ENCODE assay signal across 15 cellular contexts in the genomic region with DNA sequence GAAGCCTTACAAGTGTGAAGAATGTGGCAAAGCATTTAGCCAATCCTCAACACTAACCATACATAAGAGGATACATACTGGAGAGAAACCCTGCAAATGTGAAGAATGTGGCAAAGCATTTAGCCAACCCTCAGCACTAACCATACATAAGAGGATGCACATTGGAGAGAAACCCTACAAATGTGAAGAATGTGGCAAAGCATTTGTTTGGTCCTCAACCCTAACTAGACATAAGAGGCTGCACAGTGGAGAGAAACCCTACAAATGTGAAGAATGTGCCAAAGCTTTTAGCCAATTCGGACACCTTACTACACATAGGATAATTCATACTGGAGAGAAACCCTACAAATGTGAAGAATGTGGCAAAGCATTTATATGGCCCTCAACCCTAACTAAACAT. TPM values are rescaled to one million over a fixed set of nuclear protein-coding genes. Genes with fewer than 3 reads are reported as not detected.
DNase-seq lines count a peak whose midpoint lies in the region; ATAC-seq and TF ChIP-seq lines count a peak whose summit lies in the region.
"Had no signal": no experiment of that assay in that cellular context is flagged by ENCODE, and none has a peak within 500 bp of the region (broad histone marks: within the 10 kb centered on the region; RNA-seq: fewer than 3 reads in every experiment).

No MANE protein-coding gene starts in this region.

- no peaks in the 10 kb centered on the region for H4K20me1 ChIP-seq in BLaER1 treated with 17β-estradiol and CSF1 and Interleukin-3, amounts not matched to agents 10 nM and 100 nM

- H3K9ac ChIP-seq in BLaER1 treated with 17β-estradiol and CSF1 and Interleukin-3, amounts not matched to agents 10 nM and 100 nM, result no peak overlapping the region
- H3K9ac ChIP-seq in adipocyte (ENCODE audit: low read length) (no peak overlapping the region), endodermal cell (ENCODE audit: extremely low read depth, low read length, poor library complexity, severe bottlenecking) (no peak overlapping the region)

- H3K9me3 ChIP-seq in BLaER1 treated with 17β-estradiol and CSF1 and Interleukin-3, amounts not matched to agents 10 nM and 100 nM (replicated peaks in 1 of 11), result peaks cover 80 to 99% (median 89%) of the 10 kb centered on the region in 11 experiments
- H3K9me3 ChIP-seq in adipocyte (ENCODE audit: control insufficient read depth, low read length), result peaks cover 58% of the 10 kb centered on the region
- peaks cover 70% of the 10 kb centered on the region for H3K9me3 ChIP-seq in endodermal cell (ENCODE audit: control insufficient read depth, low read length)

- no peak overlapping the region for H3K27ac Mint-ChIP-seq in endodermal cell
- H3K27ac Mint-ChIP-seq: CD14-positive monocyte; CD4-positive, alpha-beta T cell; CD8-positive, alpha-beta memory T cell; GM23338 had no signal

- no peaks in the 10 kb centered on the region for H3K4me1 Mint-ChIP-seq in endodermal cell
- H3K4me1 Mint-ChIP-seq: CD14-positive monocyte; CD8-positive, alpha-beta memory T cell; GM23338 had no signal

- H3K36me3 Mint-ChIP-seq in endodermal cell (ENCODE audit: low read depth), result peaks cover 15% of the 10 kb centered on the region

- H3K27me3 Mint-ChIP-seq in endodermal cell (ENCODE audit: insufficient read depth), result no peaks in the 10 kb centered on the region
- H3K27me3 Mint-ChIP-seq: CD4-positive, alpha-beta T cell; CD8-positive, alpha-beta memory T cell had no signal

- no peak overlapping the region for H3K27ac ChIP-seq in BLaER1 treated with 17β-estradiol and CSF1 and Interleukin-3, amounts not matched to agents 10 nM and 100 nM
- no peak overlapping the region for H3K27ac ChIP-seq in endodermal cell (ENCODE audit: low read depth, low read length)

- no peaks in the 10 kb centered on the region for H3K27me3 ChIP-seq in BLaER1 treated with 17β-estradiol and CSF1 and Interleukin-3, amounts not matched to agents 10 nM and 100 nM
- no peaks in the 10 kb centered on the region for H3K27me3 ChIP-seq in adipocyte (replicated peaks; ENCODE audit: control insufficient read depth, insufficient read depth, low read length)
- H3K27me3 ChIP-seq in endodermal cell (ENCODE audit: control insufficient read depth, insufficient read depth, low read length, poor library complexity, severe bottlenecking), result no peaks in the 10 kb centered on the region

- H3K4me1 ChIP-seq in BLaER1 treated with 17β-estradiol and CSF1 and Interleukin-3, amounts not matched to agents 10 nM and 100 nM, result peaks cover 0 to 8% (median 0%) of the 10 kb centered on the region in 10 experiments; a peak in 4 of 20 replicates
- no peaks in the 10 kb centered on the region for H3K4me1 ChIP-seq in adipocyte (ENCODE audit: control insufficient read depth, insufficient read depth, low read length)
- H3K4me1 ChIP-seq in endodermal cell (ENCODE audit: control insufficient read depth, insufficient read depth, low read length), result no peaks in the 10 kb centered on the region
- H3K4me1 ChIP-seq: HAP-1 had no signal

- DNase-seq in adipocyte (ENCODE audit: low read depth), result no peak
- no peak for DNase-seq in endodermal cell
- no peak for DNase-seq in ecto neural progenitor cell (ENCODE audit: low spot score)
- DNase-seq in occipital lobe (lab: John Stamatoyannopoulos, UW), result no peak
- DNase-seq: CD4-positive, alpha-beta T cell; CD8-positive, alpha-beta memory T cell; DMS 273 treated with DMSO at 0.1 percent for 48 hours; DMS53; DMS79 treated with DMSO at 0.1 percent for 48 hours; GF-D8 had no signal

- H3K4me2 ChIP-seq in BLaER1 treated with 17β-estradiol and CSF1 and Interleukin-3, amounts not matched to agents 10 nM and 100 nM, result no peak overlapping the region
- H3K4me2 ChIP-seq: GM23338 had no signal

- peaks cover 69% of the 10 kb centered on the region for H3K9me3 Mint-ChIP-seq in endodermal cell

- 100% methylated on average over 1 of the region's 1 CpG; no CpG with 5 or more reads in 1 of the 2 experiments for WGBS in endodermal cell (ENCODE audit: insufficient coverage in 1 of 2, insufficient read length in 1 of 2), 2 experiments

- H3K36me3 ChIP-seq in BLaER1 treated with 17β-estradiol and CSF1 and Interleukin-3, amounts not matched to agents 10 nM and 100 nM, result peaks cover 47 to 76% (median 59%) of the 10 kb centered on the region in 11 experiments
- H3K36me3 ChIP-seq in adipocyte (ENCODE audit: control insufficient read depth, insufficient read depth, low read length, severe bottlenecking) (peaks cover 8% of the 10 kb centered on the region), endodermal cell (ENCODE audit: control insufficient read depth, insufficient read depth, low read length) (peaks cover 24% of the 10 kb centered on the region)

- ATAC-seq in HG03342 (IDR thresholded peaks at IDR 0.05; ENCODE audit: unreplicated experiment), result no peak
- ATAC-seq: GM23338 had no signal

- peak overlapping the region in 6 of 10 experiments; percentile 5 to 41 (median 14); a peak in 6 of 20 replicates for H3K4me3 ChIP-seq in BLaER1 treated with 17β-estradiol and CSF1 and Interleukin-3, amounts not matched to agents 10 nM and 100 nM
- H3K4me3 ChIP-seq in adipocyte (ENCODE audit: low read length) (peak overlapping the region; percentile 33), endodermal cell (ENCODE audit: low read length) (peak overlapping the region; percentile 14)
- H3K4me3 ChIP-seq: GM23338, HAP-1 had no signal

- no peak overlapping the region for H3K4me3 Mint-ChIP-seq in endodermal cell
- H3K4me3 Mint-ChIP-seq: CD14-positive monocyte; CD4-positive, alpha-beta T cell; CD8-positive, alpha-beta memory T cell; GM23338 had no signal

- no peak for TF ChIP-seq CTCF in endodermal cell (conservative IDR thresholded peaks at IDR 0.05)

RNA-seq across cellular contexts. Expression of gene ZNF726, which starts 18.2 kb away (rescaled TPM):
- total RNA-seq in endodermal cell (1 to 10 TPM in 1 of 2 donors, not detected in 1; 5.8 TPM), occipital lobe (13.3 TPM)
- polyA plus RNA-seq in endodermal cell (2013, experiment 1 of 2), result 11.3 TPM
- polyA plus RNA-seq in endodermal cell (2013, experiment 2 of 2), result 9.5 TPM
